ENCODE assay signal across 12 cellular contexts in the genomic region with DNA sequence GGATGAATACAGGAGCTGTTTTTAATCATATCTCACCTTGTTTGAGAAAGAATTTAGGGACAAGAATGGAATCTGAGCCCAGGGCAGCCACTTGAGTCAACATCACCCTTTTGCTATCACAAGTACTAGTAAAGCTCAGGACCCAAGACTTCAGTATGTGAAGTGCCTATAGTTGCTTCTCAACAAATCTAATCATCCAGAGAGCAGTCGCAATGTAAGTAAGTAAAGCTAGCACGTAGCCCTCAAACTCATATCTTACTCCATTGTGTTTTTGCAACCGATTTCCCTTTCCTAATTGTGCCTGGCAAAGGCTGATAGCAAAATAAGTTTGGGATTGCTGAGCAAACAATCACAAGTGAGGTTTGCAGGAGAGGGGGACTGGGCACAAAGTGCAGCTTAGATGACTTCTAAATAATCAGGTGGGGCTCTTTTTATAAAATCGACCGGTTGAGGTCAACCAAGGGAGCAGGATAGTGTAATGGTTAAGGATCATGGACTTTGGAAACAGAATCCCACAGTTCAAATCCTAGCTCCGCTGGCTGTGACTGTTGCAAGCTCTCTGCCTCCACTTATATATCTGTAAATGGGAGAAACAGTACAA. TPM values are rescaled to one million over a fixed set of nuclear protein-coding genes. Genes with fewer than 3 reads are reported as not detected.
DNase-seq lines count a peak whose midpoint lies in the region; ATAC-seq and TF ChIP-seq lines count a peak whose summit lies in the region.
"Had no signal": no experiment of that assay in that cellular context is flagged by ENCODE, and none has a peak within 500 bp of the region (broad histone marks: within the 10 kb centered on the region; RNA-seq: fewer than 3 reads in every experiment).

No MANE protein-coding gene starts in this region.

- no peak overlapping the region for H3K27ac Mint-ChIP-seq in activated CD4-positive, alpha-beta memory T cell treated with anti-CD3 and anti-CD28 coated beads, Interleukin-2, amount 10 ng/mL, durations not matched to agents 7 days and 5 days
- no peak overlapping the region for H3K27ac Mint-ChIP-seq in activated CD4-positive, alpha-beta memory T cell treated with anti-CD3 and anti-CD28 coated beads for 36 hours
- peak overlapping the region; percentile 76 for H3K27ac Mint-ChIP-seq in activated B cell treated with CpG ODN at 0.5 μM for 24 hours
- H3K27ac Mint-ChIP-seq in immature natural killer cell = peak overlapping the region in 3 of 6 donors; percentile 83 to 84 (median 84)
- H3K27ac Mint-ChIP-seq in stimulated activated memory B cell treated with anti-CD40 and anti-IgM and Interleukin-4, amounts not matched to agents 10 μg/mL and 1 μg/mL and 100 μg/mL, for 72 hours = peak overlapping the region; percentile 70

- H3K4me3 ChIP-seq in SJCRH30 (no peak overlapping the region), PC-9 (no peak overlapping the region)

- CTCF ChIA-PET in activated CD4-positive, alpha-beta memory T cell treated with anti-CD3 and anti-CD28 coated beads, Interleukin-2, amount 10 ng/mL, durations not matched to agents 7 days and 5 days (lab: Charles Lee) = interaction anchor here (0.6 to 6.0 kb wide), 35 partner anchors 8 to 313 kb away, joined by 3 to 189 read pairs (median 6); partner anchors contain the start of genes NME1, NME2 and TOB1
- CTCF ChIA-PET in activated CD4-positive, alpha-beta memory T cell treated with anti-CD3 and anti-CD28 coated beads for 36 hours (lab: Charles Lee) = interaction anchor here (1.0 to 8.9 kb wide), 32 partner anchors 11 to 374 kb away, joined by 3 to 147 read pairs (median 6); partner anchors contain the start of genes NME1, RSAD1 and TOB1
- CTCF ChIA-PET in activated B cell treated with CpG ODN at 0.5 μM for 24 hours (lab: Charles Lee) = interaction anchor here (0.8 to 3.5 kb wide), 14 partner anchors 8 to 300 kb away, joined by 3 to 113 read pairs (median 13); partner anchors contain the start of genes NME1 and TOB1
- CTCF ChIA-PET in PC-9 (lab: Charles Lee) = interaction anchor here (0.5 to 3.0 kb wide), 11 partner anchors 9 to 681 kb away, joined by 3 to 15 read pairs (median 3); no protein-coding TSS in a partner anchor

- no peaks in the 10 kb centered on the region for H3K27me3 ChIP-seq in SJCRH30
- H3K27me3 ChIP-seq in PC-9 (ENCODE audit: insufficient read depth, low read depth) = no peaks in the 10 kb centered on the region
- H3K27me3 ChIP-seq: dorsolateral prefrontal cortex had no signal

- no peak overlapping the region for H3K27ac ChIP-seq in SJCRH30
- no peak overlapping the region for H3K27ac ChIP-seq in PC-9

- H3K27me3 Mint-ChIP-seq in activated CD4-positive, alpha-beta memory T cell treated with anti-CD3 and anti-CD28 coated beads, Interleukin-2, amount 10 ng/mL, durations not matched to agents 7 days and 5 days = peaks cover 14% of the 10 kb centered on the region
- H3K27me3 Mint-ChIP-seq in activated CD4-positive, alpha-beta memory T cell treated with anti-CD3 and anti-CD28 coated beads for 36 hours = no peaks in the 10 kb centered on the region
- H3K27me3 Mint-ChIP-seq in activated B cell treated with CpG ODN at 0.5 μM for 24 hours = no peaks in the 10 kb centered on the region
- peaks cover 5 to 6% (median 5%) of the 10 kb centered on the region in 3 donors for H3K27me3 Mint-ChIP-seq in immature natural killer cell (ENCODE audit: low read depth in 3 of 3)
- no peaks in the 10 kb centered on the region for H3K27me3 Mint-ChIP-seq in stimulated activated memory B cell treated with anti-CD40 and anti-IgM and Interleukin-4, amounts not matched to agents 10 μg/mL and 1 μg/mL and 100 μg/mL, for 72 hours

- peaks cover 25% of the 10 kb centered on the region for H3K4me1 Mint-ChIP-seq in activated CD4-positive, alpha-beta memory T cell treated with anti-CD3 and anti-CD28 coated beads, Interleukin-2, amount 10 ng/mL, durations not matched to agents 7 days and 5 days
- peaks cover 14% of the 10 kb centered on the region for H3K4me1 Mint-ChIP-seq in activated CD4-positive, alpha-beta memory T cell treated with anti-CD3 and anti-CD28 coated beads for 36 hours (ENCODE audit: low read depth)
- H3K4me1 Mint-ChIP-seq in activated B cell treated with CpG ODN at 0.5 μM for 24 hours (peaks cover 14% of the 10 kb centered on the region), immature natural killer cell (peaks cover 11 to 15% of the 10 kb centered on the region in 2 donors)
- H3K4me1 Mint-ChIP-seq in stimulated activated memory B cell treated with anti-CD40 and anti-IgM and Interleukin-4, amounts not matched to agents 10 μg/mL and 1 μg/mL and 100 μg/mL, for 72 hours = peaks cover 15% of the 10 kb centered on the region

- no peak overlapping the region for H3K4me2 ChIP-seq in PC-9

- H2AFZ ChIP-seq in PC-9 = no peak overlapping the region

- ATAC-seq in activated B cell treated with CpG ODN at 0.5 μM for 24 hours (ENCODE audit: low read depth) (no peak), GM19035 (IDR thresholded peaks at IDR 0.05; ENCODE audit: unreplicated experiment) (no peak)
- ATAC-seq in stimulated activated memory B cell treated with anti-CD40 and anti-IgM and Interleukin-4, amounts not matched to agents 10 μg/mL and 1 μg/mL and 100 μg/mL, for 72 hours = no peak

- H3K4me1 ChIP-seq in SJCRH30 = peaks cover 11% of the 10 kb centered on the region
- peaks cover 11% of the 10 kb centered on the region for H3K4me1 ChIP-seq in PC-9 (replicated peaks; ENCODE audit: insufficient read depth)

- H3K9me2 ChIP-seq in PC-9 (ENCODE audit: insufficient read depth) = no peaks in the 10 kb centered on the region

- no peaks in the 10 kb centered on the region for H4K20me1 ChIP-seq in PC-9 (ENCODE audit: insufficient read depth)

- no peaks in the 10 kb centered on the region for H3K79me2 ChIP-seq in PC-9 (ENCODE audit: low read depth)

- no peaks in the 10 kb centered on the region for H3K9me3 Mint-ChIP-seq in activated CD4-positive, alpha-beta memory T cell treated with anti-CD3 and anti-CD28 coated beads, Interleukin-2, amount 10 ng/mL, durations not matched to agents 7 days and 5 days
- no peaks in the 10 kb centered on the region for H3K9me3 Mint-ChIP-seq in activated CD4-positive, alpha-beta memory T cell treated with anti-CD3 and anti-CD28 coated beads for 36 hours
- H3K9me3 Mint-ChIP-seq in activated B cell treated with CpG ODN at 0.5 μM for 24 hours = peaks cover 7% of the 10 kb centered on the region
- no peaks in the 10 kb centered on the region for H3K9me3 Mint-ChIP-seq in immature natural killer cell
- peaks cover 7% of the 10 kb centered on the region for H3K9me3 Mint-ChIP-seq in stimulated activated memory B cell treated with anti-CD40 and anti-IgM and Interleukin-4, amounts not matched to agents 10 μg/mL and 1 μg/mL and 100 μg/mL, for 72 hours
- H3K9me3 Mint-ChIP-seq: neural crest cell had no signal

- H3K36me3 Mint-ChIP-seq in activated CD4-positive, alpha-beta memory T cell treated with anti-CD3 and anti-CD28 coated beads, Interleukin-2, amount 10 ng/mL, durations not matched to agents 7 days and 5 days (ENCODE audit: low read depth) = no peaks in the 10 kb centered on the region
- H3K36me3 Mint-ChIP-seq in activated CD4-positive, alpha-beta memory T cell treated with anti-CD3 and anti-CD28 coated beads for 36 hours = no peaks in the 10 kb centered on the region
- H3K36me3 Mint-ChIP-seq in activated B cell treated with CpG ODN at 0.5 μM for 24 hours (ENCODE audit: low read depth) = no peaks in the 10 kb centered on the region
- no peaks in the 10 kb centered on the region for H3K36me3 Mint-ChIP-seq in immature natural killer cell
- H3K36me3 Mint-ChIP-seq in stimulated activated memory B cell treated with anti-CD40 and anti-IgM and Interleukin-4, amounts not matched to agents 10 μg/mL and 1 μg/mL and 100 μg/mL, for 72 hours = no peaks in the 10 kb centered on the region

- H3F3A ChIP-seq in PC-9 (ENCODE audit: insufficient read depth, low read depth) = no peaks in the 10 kb centered on the region; the same call in 1 of the 2 replicates

- DNase-seq in activated CD4-positive, alpha-beta memory T cell treated with anti-CD3 and anti-CD28 coated beads, Interleukin-2, amount 10 ng/mL, durations not matched to agents 7 days and 5 days = peak; percentile 12
- no peak for DNase-seq in activated CD4-positive, alpha-beta memory T cell treated with anti-CD3 and anti-CD28 coated beads for 36 hours
- DNase-seq in activated B cell treated with CpG ODN at 0.5 μM for 24 hours = no peak
- no peak for DNase-seq in immature natural killer cell
- DNase-seq in SJCRH30 = no peak
- no peak for DNase-seq in PC-9
- DNase-seq: dorsolateral prefrontal cortex; stimulated activated CD4-positive, alpha-beta T cell treated with anti-CD3 and anti-CD28 coated beads, Interleukin-1b, Interleukin-23, amount 100 ng/mL, for 48 hours had no signal

- POLR2A ChIA-PET in activated CD4-positive, alpha-beta memory T cell treated with anti-CD3 and anti-CD28 coated beads, Interleukin-2, amount 10 ng/mL, durations not matched to agents 7 days and 5 days (lab: Charles Lee) = interaction anchor here (0.6 to 4.0 kb wide), 16 partner anchors 8 to 301 kb away, joined by 3 to 129 read pairs (median 5); partner anchors contain the start of genes NME1 and TOB1
- POLR2A ChIA-PET in activated CD4-positive, alpha-beta memory T cell treated with anti-CD3 and anti-CD28 coated beads for 36 hours (lab: Charles Lee) = interaction anchor here (1.4 to 3.2 kb wide), 5 partner anchors 8 to 92 kb away, joined by 3 to 52 read pairs (median 5); partner anchors contain the start of gene TOB1
- POLR2A ChIA-PET in activated B cell treated with CpG ODN at 0.5 μM for 24 hours (lab: Charles Lee) (interaction anchor here (0.8 to 8.8 kb wide), 5 partner anchors 12 to 104 kb away, joined by 3 to 205 read pairs (median 3); partner anchors contain the start of gene TOB1), PC-9 (lab: Charles Lee; ENCODE audit: unreplicated experiment) (interaction anchor here (0.6 to 0.7 kb wide), 2 partner anchors 264 to 359 kb away, joined by 7 to 27 read pairs; no protein-coding TSS in a partner anchor)

- no peaks in the 10 kb centered on the region for H3K36me3 ChIP-seq in SJCRH30
- no peaks in the 10 kb centered on the region for H3K36me3 ChIP-seq in PC-9 (ENCODE audit: low read depth)

- intact Hi-C loops in activated CD4-positive, alpha-beta memory T cell treated with anti-CD3 and anti-CD28 coated beads for 36 hours (cut with micrococcal nuclease) = loop anchor here (5.0 kb wide), 1 partner anchor 299 kb away; the partner anchor contains the start of gene NME1
- intact Hi-C loops in activated B cell treated with CpG ODN at 0.5 μM for 24 hours (cut with micrococcal nuclease) = loop anchor here (2.0 kb wide), 2 partner anchors 70 to 300 kb away; partner anchors contain the start of gene NME1
- intact Hi-C loops in PC-9 (cut with micrococcal nuclease; ENCODE audit: unreplicated experiment) = loop anchor here (2.0 to 5.0 kb wide), 2 partner anchors 204 to 300 kb away; partner anchors contain the start of gene NME1

- no TSS peak for BruUV-seq in PC-9 (replicated peaks; lab: Mats Ljungman, UMichigan)

- H3K4me3 Mint-ChIP-seq in activated CD4-positive, alpha-beta memory T cell treated with anti-CD3 and anti-CD28 coated beads, Interleukin-2, amount 10 ng/mL, durations not matched to agents 7 days and 5 days = no peak overlapping the region
- no peak overlapping the region for H3K4me3 Mint-ChIP-seq in activated CD4-positive, alpha-beta memory T cell treated with anti-CD3 and anti-CD28 coated beads for 36 hours
- no peak overlapping the region for H3K4me3 Mint-ChIP-seq in activated B cell treated with CpG ODN at 0.5 μM for 24 hours
- H3K4me3 Mint-ChIP-seq in immature natural killer cell = peak overlapping the region; percentile 74 to 92 (median 82)
- H3K4me3 Mint-ChIP-seq in stimulated activated memory B cell treated with anti-CD40 and anti-IgM and Interleukin-4, amounts not matched to agents 10 μg/mL and 1 μg/mL and 100 μg/mL, for 72 hours = peak overlapping the region; percentile 74
- H3K4me3 Mint-ChIP-seq: neural crest cell had no signal

- TF ChIP-seq CTCF in activated B cell treated with CpG ODN at 0.5 μM for 24 hours (IDR thresholded peaks at IDR 0.05) = no peak
- no peak for TF ChIP-seq CTCF in PC-9 (conservative IDR thresholded peaks at IDR 0.05)

- H3K9me3 ChIP-seq in SJCRH30 (replicated peaks) = no peaks in the 10 kb centered on the region
- no peaks in the 10 kb centered on the region for H3K9me3 ChIP-seq in PC-9 (ENCODE audit: insufficient read depth, low read depth)

RNA-seq across cellular contexts. Expression of gene TOB1, which starts 13.0 kb away (rescaled TPM):
- 100 to 1,000 TPM; 121 to 124 TPM for total RNA-seq in activated CD4-positive, alpha-beta memory T cell treated with anti-CD3 and anti-CD28 coated beads, Interleukin-2, amount 10 ng/mL, durations not matched to agents 7 days and 5 days
- total RNA-seq in activated CD4-positive, alpha-beta memory T cell treated with anti-CD3 and anti-CD28 coated beads for 36 hours = 10 to 100 TPM; 42.3 to 44.1 TPM
- 18.8 and 20.4 TPM in 2 replicates for total RNA-seq in activated B cell treated with CpG ODN at 0.5 μM for 24 hours
- polyA plus RNA-seq in immature natural killer cell = 10 to 100 TPM in 2 of 3 donors, 1 to 10 TPM in 1; 8.9 to 23.7 (median 10.3) TPM
- 10.8 and 12.4 TPM in 2 replicates for total RNA-seq in SJCRH30 (2014; rRNA removed; shearing (Covaris generic))
- total RNA-seq in PC-9 (2021) = 54.2 and 67.9 TPM in 2 replicates

RNA-seq across cellular contexts. Expression of gene WFIKKN2, which starts 17.7 kb away (rescaled TPM):
- not detected for total RNA-seq in activated CD4-positive, alpha-beta memory T cell treated with anti-CD3 and anti-CD28 coated beads, Interleukin-2, amount 10 ng/mL, durations not matched to agents 7 days and 5 days
- not detected for total RNA-seq in activated CD4-positive, alpha-beta memory T cell treated with anti-CD3 and anti-CD28 coated beads for 36 hours
- total RNA-seq in activated B cell treated with CpG ODN at 0.5 μM for 24 hours (not detected in 2 replicates), PC-9 (2021) (not detected in 2 replicates)
- polyA plus RNA-seq in immature natural killer cell = not detected
- total RNA-seq in SJCRH30 (2014; rRNA removed; shearing (Covaris generic)) = 0.13 TPM in 1 of 2 replicates, not detected in the other
- total RNA-seq: M059J had no signal

Comparison
In these comparisons a context has a peak if more than half of its experiments do, and no peak if none do; other contexts are left out.
1. H3K27ac Mint-ChIP-seq: peak in activated B cell treated with CpG ODN at 0.5 μM for 24 hours (single experiment) and stimulated activated memory B cell treated with anti-CD40 and anti-IgM and Interleukin-4, amounts not matched to agents 10 μg/mL and 1 μg/mL and 100 μg/mL, for 72 hours (single experiment); none in activated CD4-positive, alpha-beta memory T cell treated with anti-CD3 and anti-CD28 coated beads, Interleukin-2, amount 10 ng/mL, durations not matched to agents 7 days and 5 days (single experiment) and activated CD4-positive, alpha-beta memory T cell treated with anti-CD3 and anti-CD28 coated beads for 36 hours (single experiment).
2. H3K4me3 Mint-ChIP-seq: peak in immature natural killer cell (5 of 5) and stimulated activated memory B cell treated with anti-CD40 and anti-IgM and Interleukin-4, amounts not matched to agents 10 μg/mL and 1 μg/mL and 100 μg/mL, for 72 hours (single experiment); none in activated CD4-positive, alpha-beta memory T cell treated with anti-CD3 and anti-CD28 coated beads, Interleukin-2, amount 10 ng/mL, durations not matched to agents 7 days and 5 days (single experiment), activated CD4-positive, alpha-beta memory T cell treated with anti-CD3 and anti-CD28 coated beads for 36 hours (single experiment) and activated B cell treated with CpG ODN at 0.5 μM for 24 hours (single experiment).